In the genomic region with DNA sequence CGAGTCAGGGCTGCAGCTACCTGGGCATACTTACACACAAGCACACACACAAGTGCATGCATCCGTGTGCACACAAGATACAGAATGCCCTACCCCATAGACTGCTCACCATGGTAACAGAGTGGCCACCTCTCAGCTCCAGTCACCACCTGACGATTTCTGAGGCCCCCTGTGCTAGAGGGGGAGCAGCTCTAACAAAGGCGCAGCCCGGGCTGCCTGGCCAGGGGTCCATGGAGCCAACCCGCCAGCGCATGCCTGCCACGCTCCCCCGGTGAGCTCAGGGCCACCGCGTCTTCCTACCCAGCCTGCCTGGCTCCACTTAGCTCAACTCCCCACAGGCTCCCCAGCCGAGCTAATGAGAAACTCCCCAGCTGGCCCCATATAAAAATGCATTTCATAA, we compare ENCODE assay signal across 25 cellular contexts.
"Had no signal": no experiment of that assay in that cellular context is flagged by ENCODE, and none has a peak within 500 bp of the region (broad histone marks: within the 10 kb centered on the region; RNA-seq: fewer than 3 reads in every experiment).

No MANE protein-coding gene starts in this region.

- H3K27me3 ChIP-seq: ascending aorta, brain microvascular endothelial cell, hepatocyte, tibial artery had no signal

- DNase-seq: activated CD4-positive, alpha-beta T cell treated with anti-CD3 and anti-CD28 coated beads, Interleukin-2, amount 10 ng/mL, durations not matched to agents 7 days and 5 days; activated CD4-positive, CD25-positive, alpha-beta regulatory T cell treated with anti-CD3 and anti-CD28 coated beads, Interleukin-2, amount 50 U/mL, for 72 hours; activated CD8-positive, alpha-beta T cell treated with anti-CD3 and anti-CD28 coated beads for 36 hours; activated gamma-delta T cell treated with Interleukin-2 at 50 U/mL for 16 hours; brain microvascular endothelial cell; central memory CD4-positive, alpha-beta T cell; effector memory CD4-positive, alpha-beta T cell; foreskin melanocyte; kidney glomerular epithelial cell; left ventricle myocardium inferior; midbrain; natural killer cell; posterior cingulate gyrus; small intestine; stimulated activated CD4-positive, alpha-beta T cell treated with anti-CD3 and anti-CD28 coated beads, Interleukin-2, amount 100 ng/mL, for 24 hours; stimulated activated naive CD8-positive, alpha-beta T cell treated with anti-CD3 and anti-CD28 coated beads, Interleukin-15, amount 100 ng/mL, for 72 hours; tibial artery had no signal

- H3K27ac ChIP-seq: ascending aorta, brain microvascular endothelial cell, hepatocyte, left ventricle myocardium inferior, tibial artery, VCaP had no signal

- ATAC-seq: activated CD8-positive, alpha-beta T cell treated with anti-CD3 and anti-CD28 coated beads for 36 hours; esophagus mucosa; natural killer cell; sciatic nerve; stimulated activated effector memory CD8-positive, alpha-beta T cell treated with anti-CD3 and anti-CD28 coated beads, Interleukin-12 subunit alpha, Interleukin-12 subunit beta, amount 100 ng/mL, for 72 hours; stimulated activated naive CD8-positive, alpha-beta T cell treated with anti-CD3 and anti-CD28 coated beads, Interleukin-15, amount 100 ng/mL, for 72 hours had no signal

- H3K9me3 ChIP-seq: ascending aorta, left ventricle myocardium inferior, tibial artery had no signal

- H3K27me3 Mint-ChIP-seq: activated CD4-positive, alpha-beta T cell treated with anti-CD3 and anti-CD28 coated beads, Interleukin-2, amount 10 ng/mL, durations not matched to agents 7 days and 5 days; activated CD8-positive, alpha-beta T cell treated with anti-CD3 and anti-CD28 coated beads for 36 hours; activated naive CD4-positive, alpha-beta T cell treated with anti-CD3 and anti-CD28 coated beads, Interleukin-2, amount 50 U/mL, for 24 hours; stimulated activated naive CD8-positive, alpha-beta T cell treated with anti-CD3 and anti-CD28 coated beads, Interleukin-15, amount 100 ng/mL, for 72 hours had no signal

- H3K4me1 Mint-ChIP-seq: activated CD4-positive, alpha-beta T cell treated with anti-CD3 and anti-CD28 coated beads, Interleukin-2, amount 10 ng/mL, durations not matched to agents 7 days and 5 days; activated naive CD4-positive, alpha-beta T cell treated with anti-CD3 and anti-CD28 coated beads, Interleukin-2, amount 50 U/mL, for 24 hours; natural killer cell; stimulated activated effector memory CD8-positive, alpha-beta T cell treated with anti-CD3 and anti-CD28 coated beads, Interleukin-12 subunit alpha, Interleukin-12 subunit beta, amount 100 ng/mL, for 72 hours; stimulated activated naive CD8-positive, alpha-beta T cell treated with anti-CD3 and anti-CD28 coated beads, Interleukin-15, amount 100 ng/mL, for 72 hours had no signal

- H3K27ac Mint-ChIP-seq: activated CD4-positive, alpha-beta T cell treated with anti-CD3 and anti-CD28 coated beads, Interleukin-2, amount 10 ng/mL, durations not matched to agents 7 days and 5 days; activated CD8-positive, alpha-beta T cell treated with anti-CD3 and anti-CD28 coated beads for 36 hours; activated naive CD4-positive, alpha-beta T cell treated with anti-CD3 and anti-CD28 coated beads, Interleukin-2, amount 50 U/mL, for 24 hours; natural killer cell; stimulated activated effector memory CD8-positive, alpha-beta T cell treated with anti-CD3 and anti-CD28 coated beads, Interleukin-12 subunit alpha, Interleukin-12 subunit beta, amount 100 ng/mL, for 72 hours; T-helper 2 cell treated with Interferon-gamma antibody and Interleukin-4, amounts not matched to agents 5 μg/mL and 100 μg/mL, for 36 hours had no signal

- H3K4me3 Mint-ChIP-seq: activated CD4-positive, alpha-beta T cell treated with anti-CD3 and anti-CD28 coated beads, Interleukin-2, amount 10 ng/mL, durations not matched to agents 7 days and 5 days; activated CD8-positive, alpha-beta T cell treated with anti-CD3 and anti-CD28 coated beads for 36 hours; activated naive CD4-positive, alpha-beta T cell treated with anti-CD3 and anti-CD28 coated beads, Interleukin-2, amount 50 U/mL, for 24 hours; natural killer cell; stimulated activated effector memory CD8-positive, alpha-beta T cell treated with anti-CD3 and anti-CD28 coated beads, Interleukin-12 subunit alpha, Interleukin-12 subunit beta, amount 100 ng/mL, for 72 hours; stimulated activated naive CD8-positive, alpha-beta T cell treated with anti-CD3 and anti-CD28 coated beads, Interleukin-15, amount 100 ng/mL, for 72 hours; T-helper 2 cell treated with Interferon-gamma antibody and Interleukin-4, amounts not matched to agents 5 μg/mL and 100 μg/mL, for 36 hours had no signal

- H3K9me3 Mint-ChIP-seq: activated CD4-positive, alpha-beta T cell treated with anti-CD3 and anti-CD28 coated beads, Interleukin-2, amount 10 ng/mL, durations not matched to agents 7 days and 5 days; activated CD8-positive, alpha-beta T cell treated with anti-CD3 and anti-CD28 coated beads for 36 hours; activated naive CD4-positive, alpha-beta T cell treated with anti-CD3 and anti-CD28 coated beads, Interleukin-2, amount 50 U/mL, for 24 hours; natural killer cell; stimulated activated effector memory CD8-positive, alpha-beta T cell treated with anti-CD3 and anti-CD28 coated beads, Interleukin-12 subunit alpha, Interleukin-12 subunit beta, amount 100 ng/mL, for 72 hours; stimulated activated naive CD8-positive, alpha-beta T cell treated with anti-CD3 and anti-CD28 coated beads, Interleukin-15, amount 100 ng/mL, for 72 hours; T-helper 2 cell treated with Interferon-gamma antibody and Interleukin-4, amounts not matched to agents 5 μg/mL and 100 μg/mL, for 36 hours had no signal

- H3K4me3 ChIP-seq: ascending aorta, hepatocyte, left ventricle myocardium inferior, tibial artery had no signal

- H3K36me3 ChIP-seq: ascending aorta, brain microvascular endothelial cell, left ventricle myocardium inferior, tibial artery had no signal

- H3K36me3 Mint-ChIP-seq: activated naive CD4-positive, alpha-beta T cell treated with anti-CD3 and anti-CD28 coated beads, Interleukin-2, amount 50 U/mL, for 24 hours; natural killer cell; stimulated activated effector memory CD8-positive, alpha-beta T cell treated with anti-CD3 and anti-CD28 coated beads, Interleukin-12 subunit alpha, Interleukin-12 subunit beta, amount 100 ng/mL, for 72 hours had no signal
